ENCODE assay signal across 7 cellular contexts in the genomic region with DNA sequence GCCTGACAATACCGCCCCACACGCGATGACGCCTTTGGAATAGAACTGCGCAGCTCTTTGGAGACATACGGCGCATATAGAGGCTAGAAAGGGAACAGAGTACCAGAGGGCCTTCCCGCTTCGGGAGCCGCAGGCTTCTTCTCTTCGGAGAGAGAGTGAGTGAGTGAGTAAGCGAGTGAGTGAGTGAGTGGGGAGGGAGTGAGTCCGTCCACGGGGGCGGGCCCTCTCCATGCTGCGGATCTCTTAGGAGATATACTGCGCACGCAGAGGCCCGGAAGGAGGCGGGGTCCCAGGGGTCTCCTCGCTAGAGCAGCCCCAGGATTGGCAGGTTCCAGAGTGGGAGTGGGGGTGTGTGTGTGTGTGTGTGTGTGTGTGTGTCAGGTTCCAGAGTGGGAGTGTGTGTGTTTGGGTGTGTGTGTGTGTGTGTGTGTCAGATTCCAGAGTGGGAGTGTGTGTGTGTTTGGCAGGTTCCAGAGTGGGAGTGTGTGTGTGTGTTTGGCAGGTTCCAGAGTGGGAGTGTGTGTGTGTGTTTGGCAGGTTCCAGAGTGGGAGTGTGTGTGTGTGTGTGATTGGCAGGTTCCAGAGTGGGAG.
DNase-seq lines count a peak whose midpoint lies in the region; ATAC-seq and TF ChIP-seq lines count a peak whose summit lies in the region.

No MANE protein-coding gene starts in this region.

- ATAC-seq in GM18511 (IDR thresholded peaks at IDR 0.05; ENCODE audit: unreplicated experiment) (peak; percentile 59), HG02973 (IDR thresholded peaks at IDR 0.05; ENCODE audit: unreplicated experiment) (peak; percentile 44)
- ATAC-seq in activated CD4-positive, CD25-positive, alpha-beta regulatory T cell treated with anti-CD3 and anti-CD28 coated beads, Interleukin-2, amount 50 U/mL, for 24 hours: peak; percentile 83 to 85

- H3K36me3 ChIP-seq in smooth muscle cell (ENCODE audit: low read depth): no peaks in the 10 kb centered on the region

- H3K27me3 ChIP-seq in smooth muscle cell (ENCODE audit: low read depth): no peaks in the 10 kb centered on the region

- peaks cover 5% of the 10 kb centered on the region for H4K20me1 ChIP-seq in smooth muscle cell (ENCODE audit: low read depth)

- WGBS in smooth muscle cell (ENCODE audit: low lambda C conversion rate): 3% methylated on average over 21 of the region's 21 CpGs

- H3K4me1 ChIP-seq in smooth muscle cell (ENCODE audit: low read depth): peaks cover 4% of the 10 kb centered on the region

- H3K9ac ChIP-seq in smooth muscle cell (ENCODE audit: low read depth): no peak overlapping the region

- H3K4me2 ChIP-seq in smooth muscle cell: peak overlapping the region; percentile 83

- H3K9me3 ChIP-seq in smooth muscle cell (replicated peaks; ENCODE audit: low read depth): no peaks in the 10 kb centered on the region

- peak overlapping the region; percentile 52 for H3K27ac ChIP-seq in smooth muscle cell (ENCODE audit: low read depth)

- peak overlapping the region; percentile 88 for H3K4me3 ChIP-seq in smooth muscle cell

- peak; percentile 89 for DNase-seq in NCI-H2196 (lab: John Stamatoyannopoulos, UW; ENCODE audit: unreplicated experiment)
- peak; percentile 77 for DNase-seq in central memory CD4-positive, alpha-beta T cell
- DNase-seq in inferior parietal cortex (ENCODE audit: extremely low spot score): peak; percentile 78
- peak; percentile 79 for DNase-seq in smooth muscle cell (lab: John Stamatoyannopoulos, UW; ENCODE audit: unreplicated experiment)

- TF ChIP-seq CTCF in smooth muscle cell (IDR thresholded peaks at IDR 0.05; ENCODE audit: borderline replicate concordance, insufficient read depth, poor library complexity, severe bottlenecking): no peak

- H3F3A ChIP-seq in smooth muscle cell (ENCODE audit: low read depth): no peaks in the 10 kb centered on the region

- no peak overlapping the region for H2AFZ ChIP-seq in smooth muscle cell (ENCODE audit: low read depth)

- H3K79me2 ChIP-seq in smooth muscle cell (ENCODE audit: low read depth): no peaks in the 10 kb centered on the region

Comparison
In these comparisons a context has a peak if more than half of its experiments do, and no peak if none do; other contexts are left out.
1. Peak in every context shown above with its lines: DNase-seq, ATAC-seq, H3K4me3 ChIP-seq and H3K27ac ChIP-seq.